ENCODE assay signal across 30 cellular contexts in the genomic region with DNA sequence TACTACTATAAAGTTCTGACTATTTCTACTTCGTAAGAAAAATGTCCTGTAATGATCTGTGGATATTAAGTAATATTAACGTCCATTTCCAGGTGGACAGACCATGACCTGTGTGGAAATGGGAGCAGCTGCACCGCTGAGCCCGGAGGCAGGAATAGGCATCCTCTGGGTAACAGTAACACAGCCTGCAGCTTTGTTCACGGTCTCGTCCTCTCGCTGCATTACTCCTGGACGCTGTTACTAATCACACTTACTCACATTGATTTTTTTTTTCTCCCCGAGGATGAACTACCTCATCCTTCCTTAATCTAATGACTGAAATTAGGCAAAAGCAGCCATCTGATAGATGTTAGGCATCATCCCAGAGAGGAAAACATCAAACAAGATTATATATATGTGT.
"Had no signal": no experiment of that assay in that cellular context is flagged by ENCODE, and none has a peak within 500 bp of the region (broad histone marks: within the 10 kb centered on the region; RNA-seq: fewer than 3 reads in every experiment).

No MANE protein-coding gene starts in this region.

- H3K36me3 ChIP-seq: esophagus squamous epithelium, gastroesophageal sphincter, heart left ventricle had no signal

- H3K36me3 Mint-ChIP-seq: activated naive CD8-positive, alpha-beta T cell had no signal

- H3K27me3 ChIP-seq: esophagus squamous epithelium, gastroesophageal sphincter had no signal

- H3K9me3 Mint-ChIP-seq: activated CD4-positive, alpha-beta memory T cell treated with anti-CD3 and anti-CD28 coated beads, Interleukin-2, amount 10 ng/mL, durations not matched to agents 7 days and 5 days; activated CD4-positive, alpha-beta T cell treated with anti-CD3 and anti-CD28 coated beads, Interleukin-2, amount 10 ng/mL, durations not matched to agents 7 days and 5 days; activated T-cell treated with anti-CD3 and anti-CD28 coated beads, Interleukin-2, amount 50 U/mL, for 24 hours; activated T-cell treated with anti-CD3 and anti-CD28 coated beads, Interleukin-2, amount 50 U/mL, for 72 hours; effector memory CD8-positive, alpha-beta T cell; T-helper 2 cell treated with Interferon-gamma antibody and Interleukin-4, amounts not matched to agents 5 μg/mL and 100 μg/mL, for 36 hours had no signal

- H3K4me1 ChIP-seq: esophagus squamous epithelium, gastroesophageal sphincter, heart left ventricle had no signal

- H3K27ac Mint-ChIP-seq: activated CD4-positive, alpha-beta memory T cell treated with anti-CD3 and anti-CD28 coated beads, Interleukin-2, amount 10 ng/mL, durations not matched to agents 7 days and 5 days; activated CD4-positive, alpha-beta T cell treated with anti-CD3 and anti-CD28 coated beads for 36 hours; activated CD4-positive, alpha-beta T cell treated with anti-CD3 and anti-CD28 coated beads, Interleukin-2, amount 10 ng/mL, durations not matched to agents 7 days and 5 days; activated naive CD8-positive, alpha-beta T cell; activated T-cell treated with anti-CD3 and anti-CD28 coated beads, Interleukin-2, amount 50 U/mL, for 24 hours; activated T-cell treated with anti-CD3 and anti-CD28 coated beads, Interleukin-2, amount 50 U/mL, for 72 hours; effector memory CD8-positive, alpha-beta T cell; T-helper 17 cell; T-helper 2 cell treated with Interferon-gamma antibody and Interleukin-4, amounts not matched to agents 5 μg/mL and 100 μg/mL, for 36 hours had no signal

- H3K4me1 Mint-ChIP-seq: activated CD4-positive, alpha-beta memory T cell treated with anti-CD3 and anti-CD28 coated beads, Interleukin-2, amount 10 ng/mL, durations not matched to agents 7 days and 5 days; activated CD4-positive, alpha-beta T cell treated with anti-CD3 and anti-CD28 coated beads for 36 hours; activated CD4-positive, alpha-beta T cell treated with anti-CD3 and anti-CD28 coated beads, Interleukin-2, amount 10 ng/mL, durations not matched to agents 7 days and 5 days; T-helper 17 cell had no signal

- H3K27ac ChIP-seq: epithelial cell of prostate, esophagus squamous epithelium, gastroesophageal sphincter, heart left ventricle had no signal

- H3K4me3 ChIP-seq: esophagus squamous epithelium, gastroesophageal sphincter, heart left ventricle had no signal

- DNase-seq: activated CD4-positive, alpha-beta memory T cell treated with anti-CD3 and anti-CD28 coated beads, Interleukin-2, amount 10 ng/mL, durations not matched to agents 7 days and 5 days; activated CD4-positive, alpha-beta T cell treated with anti-CD3 and anti-CD28 coated beads for 36 hours; activated CD4-positive, alpha-beta T cell treated with anti-CD3 and anti-CD28 coated beads, Interleukin-2, amount 10 ng/mL, durations not matched to agents 7 days and 5 days; activated CD4-positive, alpha-beta T cell treated with anti-CD3 and anti-CD28 coated beads, Interleukin-2, amount 50 U/mL, for 4 hours; activated CD4-positive, CD25-positive, alpha-beta regulatory T cell; activated CD4-positive, CD25-positive, alpha-beta regulatory T cell treated with anti-CD3 and anti-CD28 coated beads, Interleukin-2, amount 50 U/mL, for 72 hours; activated CD8-positive, alpha-beta memory T cell treated with anti-CD3 and anti-CD28 coated beads, Interleukin-2, amount 50 U/mL, for 48 hours; activated gamma-delta T cell; activated naive CD4-positive, alpha-beta T cell treated with anti-CD3 and anti-CD28 coated beads, Interleukin-2, amount 50 U/mL, for 16 hours; activated naive CD4-positive, alpha-beta T cell treated with Interleukin-2 at 50 U/mL for 16 hours; activated T-cell treated with anti-CD3 and anti-CD28 coated beads for 4 hours; activated T-cell treated with anti-CD3 and anti-CD28 coated beads, Interleukin-2, amount 50 U/mL, for 24 hours; activated T-cell treated with anti-CD3 and anti-CD28 coated beads, Interleukin-2, amount 50 U/mL, for 72 hours; amniotic stem cell; anterior cingulate cortex; caudate nucleus; cortex of kidney; dermis blood vessel endothelial cell; effector CD4-positive, alpha-beta T cell; effector memory CD8-positive, alpha-beta T cell; esophagus squamous epithelium; foreskin melanocyte; heart left ventricle; T-helper 1 cell; T-helper 17 cell; T1000 had no signal

- H3K4me3 Mint-ChIP-seq: activated CD4-positive, alpha-beta memory T cell treated with anti-CD3 and anti-CD28 coated beads, Interleukin-2, amount 10 ng/mL, durations not matched to agents 7 days and 5 days; activated CD4-positive, alpha-beta T cell treated with anti-CD3 and anti-CD28 coated beads for 36 hours; activated CD4-positive, alpha-beta T cell treated with anti-CD3 and anti-CD28 coated beads, Interleukin-2, amount 10 ng/mL, durations not matched to agents 7 days and 5 days; activated naive CD8-positive, alpha-beta T cell; activated T-cell treated with anti-CD3 and anti-CD28 coated beads, Interleukin-2, amount 50 U/mL, for 24 hours; activated T-cell treated with anti-CD3 and anti-CD28 coated beads, Interleukin-2, amount 50 U/mL, for 72 hours; effector memory CD8-positive, alpha-beta T cell; T-helper 17 cell; T-helper 2 cell treated with Interferon-gamma antibody and Interleukin-4, amounts not matched to agents 5 μg/mL and 100 μg/mL, for 36 hours had no signal

- ATAC-seq: activated CD4-positive, alpha-beta T cell treated with anti-CD3 and anti-CD28 coated beads for 36 hours; activated T-cell treated with anti-CD3 and anti-CD28 coated beads, Interleukin-2, amount 50 U/mL, for 72 hours; effector memory CD8-positive, alpha-beta T cell; gastroesophageal sphincter; heart left ventricle; T-helper 17 cell had no signal

- H3K9me3 ChIP-seq: esophagus squamous epithelium, gastroesophageal sphincter, heart left ventricle had no signal
